In genomic region chr9:92636627-92637026, GRCh38 we compare ENCODE assay signal across 21 cellular contexts. TPM values are rescaled to one million over a fixed set of nuclear protein-coding genes. Genes with fewer than 3 reads are reported as not detected.
A peak's percentile ranks its signal among the peaks of the same experiment; 100 is the strongest.
DNase-seq lines count a peak whose midpoint lies in the region; ATAC-seq and TF ChIP-seq lines count a peak whose summit lies in the region.
"Had no signal": no experiment of that assay in that cellular context is flagged by ENCODE, and none has a peak within 500 bp of the region (broad histone marks: within the 10 kb centered on the region; RNA-seq: fewer than 3 reads in every experiment).

No MANE protein-coding gene starts in this region.

- no peak for ATAC-seq in GM18867 (IDR thresholded peaks at IDR 0.05; ENCODE audit: unreplicated experiment)
- ATAC-seq: gastrocnemius medialis, WTC11 had no signal

- peaks cover 16% of the 10 kb centered on the region for H3K4me1 Mint-ChIP-seq in chondrocyte (ENCODE audit: low read depth)
- H3K4me1 Mint-ChIP-seq: neural progenitor cell, WTC11 had no signal

- no peaks in the 10 kb centered on the region for H3K4me1 ChIP-seq in DOHH2 (ENCODE audit: control insufficient read depth, low read length)
- H3K4me1 ChIP-seq: gastrocnemius medialis, neural progenitor cell had no signal

- no peak overlapping the region for H3K4me2 ChIP-seq in DOHH2 (ENCODE audit: low read length)
- H3K4me2 ChIP-seq: neural progenitor cell had no signal

- H3K4me3 ChIP-seq in DOHH2 (ENCODE audit: low read length): no peak overlapping the region
- no peak overlapping the region for H3K4me3 ChIP-seq in HFF-Myc (replicated peaks; ENCODE audit: low read depth, low read length)
- H3K4me3 ChIP-seq in retinal pigment epithelial cell (ENCODE audit: low read length): no peak overlapping the region
- H3K4me3 ChIP-seq: gastrocnemius medialis, neural progenitor cell, skin epidermis, thoracic aorta had no signal

- no peaks in the 10 kb centered on the region for H3K9me2 ChIP-seq in DOHH2 (replicated peaks; ENCODE audit: control insufficient read depth, low read length)

- H3K79me2 ChIP-seq in DOHH2 (ENCODE audit: control insufficient read depth, low read length): no peaks in the 10 kb centered on the region

- peaks cover 62% of the 10 kb centered on the region for H3K36me3 ChIP-seq in DOHH2 (ENCODE audit: control insufficient read depth, low read length)

- H3K36me3 Mint-ChIP-seq in chondrocyte (ENCODE audit: low read depth): peaks cover 24% of the 10 kb centered on the region

- H4K20me1 ChIP-seq in DOHH2 (ENCODE audit: control insufficient read depth, insufficient read depth, low read depth, low read length): no peaks in the 10 kb centered on the region

- DNase-seq in HFF-Myc (ENCODE audit: extremely low read depth, low read depth) (no peak), chondrocyte (ENCODE audit: low spot score) (no peak), retinal pigment epithelial cell (ENCODE audit: low read depth) (no peak), NOMO-1 treated with dmso at 0.1 percent for 144 hours (lab: John Stamatoyannopoulos, UW; ENCODE audit: unreplicated experiment) (no peak), AG08395 (ENCODE audit: low spot score) (no peak), NCI-H2107 treated with DMSO at 0.1 percent for 48 hours (lab: John Stamatoyannopoulos, UW; ENCODE audit: unreplicated experiment) (no peak)
- DNase-seq: activated CD4-positive, alpha-beta T cell treated with anti-CD3 and anti-CD28 coated beads, Interleukin-2, amount 50 U/mL, for 4 hours; activated naive CD4-positive, alpha-beta T cell treated with anti-CD3 and anti-CD28 coated beads for 36 hours; amniotic stem cell; DMS79; gastrocnemius medialis; hypothalamus; NCI-H1105 treated with DMSO at 0.1 percent for 48 hours; NCI-H510A treated with DMSO at 0.1 percent for 48 hours; stimulated activated naive CD4-positive, alpha-beta T cell had no signal

- H3K27ac Mint-ChIP-seq in chondrocyte (ENCODE audit: unreplicated experiment): peak overlapping the region; percentile 65
- H3K27ac Mint-ChIP-seq: neural progenitor cell, WTC11 had no signal

- TF ChIP-seq CTCF in DOHH2 (IDR thresholded peaks at IDR 0.05; ENCODE audit: low read depth, low read length, poor library complexity, severe bottlenecking): peak; percentile 12
- TF ChIP-seq CTCF in HFF-Myc (IDR thresholded peaks at IDR 0.05; ENCODE audit: low read depth, low read length, missing control alignments): peak; percentile 15
- peak; percentile 42 for TF ChIP-seq CTCF in chondrocyte (IDR thresholded peaks at IDR 0.05)
- TF ChIP-seq CTCF in retinal pigment epithelial cell (conservative IDR thresholded peaks at IDR 0.05; ENCODE audit: low read depth, low read length): peak; percentile 17

- no peak overlapping the region for H3K4me3 Mint-ChIP-seq in chondrocyte (ENCODE audit: unreplicated experiment)
- H3K4me3 Mint-ChIP-seq: activated naive CD4-positive, alpha-beta T cell treated with anti-CD3 and anti-CD28 coated beads for 36 hours; neural progenitor cell; WTC11 had no signal

- H3F3A ChIP-seq in DOHH2 (ENCODE audit: control insufficient read depth, insufficient read depth): no peaks in the 10 kb centered on the region

- H3K9me3 ChIP-seq in DOHH2 (ENCODE audit: control insufficient read depth, insufficient read depth, low read length): no peaks in the 10 kb centered on the region
- H3K9me3 ChIP-seq: gastrocnemius medialis, thoracic aorta had no signal

- H3K27me3 Mint-ChIP-seq in chondrocyte (ENCODE audit: low read depth): no peaks in the 10 kb centered on the region

- H3K9me3 Mint-ChIP-seq in chondrocyte (ENCODE audit: low read depth): no peaks in the 10 kb centered on the region
- H3K9me3 Mint-ChIP-seq: activated naive CD4-positive, alpha-beta T cell treated with anti-CD3 and anti-CD28 coated beads for 36 hours; neural progenitor cell; WTC11 had no signal

- H3K27ac ChIP-seq in DOHH2 (ENCODE audit: low read depth, low read length): no peak overlapping the region
- H3K27ac ChIP-seq: gastrocnemius medialis, neural progenitor cell, thoracic aorta had no signal

- H3K27me3 ChIP-seq in DOHH2 (ENCODE audit: control insufficient read depth, low read length): no peaks in the 10 kb centered on the region
- H3K27me3 ChIP-seq: gastrocnemius medialis, neural progenitor cell had no signal

RNA-seq across cellular contexts. Expression of gene IPPK, which starts 33.3 kb away (rescaled TPM):
- 8.7 to 9.3 TPM (median 8.9 TPM) in 3 replicates for total RNA-seq in chondrocyte
